11 cellular contexts compared by ENCODE assay signal in genomic region chr12:117490130-117490529, GRCh38.
"Had no signal": no experiment of that assay in that cellular context is flagged by ENCODE, and none has a peak within 500 bp of the region (broad histone marks: within the 10 kb centered on the region; RNA-seq: fewer than 3 reads in every experiment).

No MANE protein-coding gene starts in this region.

- DNase-seq: GOT3, H7, H9, HCEC 1CT, HFFc6 had no signal

- ATAC-seq: GM23338, HCT116 had no signal

- H3K27ac ChIP-seq: GM23248 had no signal

- FAIRE-seq: H1, H54 had no signal

- H3K36me3 ChIP-seq: HAP-1 had no signal

- H2AFZ ChIP-seq: GM23248, GM23338 had no signal

- H3K9me3 ChIP-seq: HAP-1 had no signal

- H3K4me2 ChIP-seq: GM23338 had no signal

- H3K4me1 ChIP-seq: HAP-1 had no signal

- H3K9ac ChIP-seq: GM23248 had no signal

- H3K4me3 ChIP-seq: GM23248, GM23338, HAP-1 had no signal
